ENCODE assay signal across 1 cellular context in genomic region chr4:124711469-124712416, GRCh38.
A peak's percentile ranks its signal among the peaks of the same experiment; 100 is the strongest.
TF ChIP-seq lines count a peak whose summit lies in the region.

No MANE protein-coding gene starts in this region.

TF ChIP-seq in K562, 482 proteins besides CTCF, POLR2A, EP300 and RAD21 (continued from another document and continues in another):
- TF ChIP-seq ZNF277 (CRISPR knock-in tag; IDR thresholded peaks at IDR 0.05; ENCODE audit: borderline replicate concordance) (no peak), FOXK1 (CRISPR knock-in tag; IDR thresholded peaks at IDR 0.05; ENCODE audit: borderline replicate concordance) (no peak), ZFP30 (CRISPR knock-in tag; IDR thresholded peaks at IDR 0.05; ENCODE audit: borderline replicate concordance) (no peak), ZNF57 (CRISPR knock-in tag; IDR thresholded peaks at IDR 0.05) (no peak), KLF16 (IDR thresholded peaks at IDR 0.05) (no peak), ZNF407 (IDR thresholded peaks at IDR 0.05; ENCODE audit: low read depth) (no peak), ZNF41 (CRISPR knock-in tag; conservative IDR thresholded peaks at IDR 0.05) (no peak), ESRRA (IDR thresholded peaks at IDR 0.05; ENCODE audit: borderline replicate concordance, low read depth) (no peak), POU5F1 (IDR thresholded peaks at IDR 0.05; ENCODE audit: borderline replicate concordance, low read depth, low read length, partially characterized antibody) (no peak), HDAC3 (IDR thresholded peaks at IDR 0.05; ENCODE audit: borderline replicate concordance, partially characterized antibody) (no peak), RBM22 (IDR thresholded peaks at IDR 0.05; ENCODE audit: low read depth, low read length, poor library complexity, severe bottlenecking) (peak; percentile 47), GATAD2B (IDR thresholded peaks at IDR 0.05; ENCODE audit: borderline replicate concordance) (no peak), SAP30 (IDR thresholded peaks at IDR 0.05; ENCODE audit: borderline replicate concordance, insufficient read depth, low read depth, low read length, poor library complexity, severe bottlenecking) (peak; percentile 18), CREBBP (IDR thresholded peaks at IDR 0.05; ENCODE audit: low read depth, low read length) (no peak), CGGBP1 (CRISPR knock-in tag; IDR thresholded peaks at IDR 0.05) (no peak), NRF1 (conservative IDR thresholded peaks at IDR 0.05 in 1 of 2, IDR thresholded peaks at IDR 0.05 in 1 of 2) (no peak), BRF1 (IDR thresholded peaks at IDR 0.05; ENCODE audit: borderline replicate concordance, extremely low read depth, insufficient read length) (no peak), PCBP1 (IDR thresholded peaks at IDR 0.05; ENCODE audit: low read depth, low read length, poor library complexity, severe bottlenecking) (peak; percentile 40), ZNF707 (CRISPR knock-in tag; conservative IDR thresholded peaks at IDR 0.05) (no peak), ZNF444 (CRISPR knock-in tag; IDR thresholded peaks at IDR 0.05) (no peak), L3MBTL2 (IDR thresholded peaks at IDR 0.05) (0 out of 2 replicates have a peak, but pooled peaks have one; percentile 11), NR2C1 (IDR thresholded peaks at IDR 0.05) (no peak), NR2C1 (tag; IDR thresholded peaks at IDR 0.05) (no peak), SMARCA4 (IDR thresholded peaks at IDR 0.05) (0 out of 2 replicates have a peak, but pooled peaks have one; percentile 50), RREB1 (CRISPR knock-in tag; IDR thresholded peaks at IDR 0.05) (no peak), GMEB1 (CRISPR knock-in tag; IDR thresholded peaks at IDR 0.05) (no peak), LARP7 (IDR thresholded peaks at IDR 0.05) (no peak), PATZ1 (CRISPR knock-in tag; IDR thresholded peaks at IDR 0.05; ENCODE audit: borderline replicate concordance) (no peak), KDM2B (CRISPR knock-in tag; IDR thresholded peaks at IDR 0.05) (no peak), TAF15 (IDR thresholded peaks at IDR 0.05; ENCODE audit: low read depth, low read length) (no peak), ZC3H8 (IDR thresholded peaks at IDR 0.05) (no peak), CBX8 (IDR thresholded peaks at IDR 0.05; ENCODE audit: borderline replicate concordance, extremely low read depth, low read depth, low read length, poor library complexity, severe bottlenecking) (no peak), BCL6 (CRISPR knock-in tag; IDR thresholded peaks at IDR 0.05) (no peak), ETS1 (conservative IDR thresholded peaks at IDR 0.05; ENCODE audit: control insufficient read depth, low read depth, low read length) (no peak)
